ENCODE assay signal across 1 cellular context in genomic region chr4:25800253-25800652, GRCh38.
TF ChIP-seq lines count a peak whose summit lies in the region.

No MANE protein-coding gene starts in this region.

TF ChIP-seq in IMR-90, 13 proteins besides CTCF, POLR2A, EP300 and RAD21 (continued from another document):
- no peak for TF ChIP-seq NFE2L2 (IDR thresholded peaks at IDR 0.05; ENCODE audit: low read depth, low read length)
